In genomic region chr5:80191397-80191796, GRCh38 we compare ENCODE assay signal across 10 cellular contexts.
DNase-seq lines count a peak whose midpoint lies in the region; ATAC-seq and TF ChIP-seq lines count a peak whose summit lies in the region.
"Had no signal": no experiment of that assay in that cellular context is flagged by ENCODE, and none has a peak within 500 bp of the region (broad histone marks: within the 10 kb centered on the region; RNA-seq: fewer than 3 reads in every experiment).

No MANE protein-coding gene starts in this region.

- TF ChIP-seq POLR2A in stomach (IDR thresholded peaks at IDR 0.05): no peak

- no peaks in the 10 kb centered on the region for H3K9me3 Mint-ChIP-seq in T-helper 2 cell treated with Interferon-gamma antibody and Interleukin-4, amounts not matched to agents 5 μg/mL and 100 μg/mL, for 36 hours
- H3K9me3 Mint-ChIP-seq in glutamatergic neuron (ENCODE audit: unreplicated experiment): no peaks in the 10 kb centered on the region

- H3K4me3 Mint-ChIP-seq in T-helper 2 cell treated with Interferon-gamma antibody and Interleukin-4, amounts not matched to agents 5 μg/mL and 100 μg/mL, for 36 hours: peak overlapping the region; percentile 87
- H3K4me3 Mint-ChIP-seq in T-helper 17 cell (peak overlapping the region; percentile 82), glutamatergic neuron (ENCODE audit: unreplicated experiment) (peak overlapping the region; percentile 69)

- no peaks in the 10 kb centered on the region for H3K27me3 ChIP-seq in stomach

- H3K9me3 ChIP-seq in T-helper 17 cell (ENCODE audit: control insufficient read depth, low read length, poor library complexity, severe bottlenecking): no peaks in the 10 kb centered on the region
- H3K9me3 ChIP-seq in stomach: no peaks in the 10 kb centered on the region

- H3K4me1 ChIP-seq in stomach: peaks cover 38 to 90% (median 63%) of the 10 kb centered on the region in 4 donors

- H3K36me3 Mint-ChIP-seq in T-helper 2 cell treated with Interferon-gamma antibody and Interleukin-4, amounts not matched to agents 5 μg/mL and 100 μg/mL, for 36 hours (ENCODE audit: low read depth): peaks cover 45% of the 10 kb centered on the region
- H3K36me3 Mint-ChIP-seq in T-helper 17 cell (ENCODE audit: low read depth) (peaks cover 5% of the 10 kb centered on the region), glutamatergic neuron (ENCODE audit: unreplicated experiment) (no peaks in the 10 kb centered on the region)

- 49 to 76% (median 63%) methylated on average over 4 of the region's 4 CpGs for WGBS in stomach, 5 donors

- intact Hi-C loops in stomach (cut with DNase I; ENCODE audit: low total_unique reads): no loop called here

- no peaks in the 10 kb centered on the region for H3K27me3 Mint-ChIP-seq in T-helper 2 cell treated with Interferon-gamma antibody and Interleukin-4, amounts not matched to agents 5 μg/mL and 100 μg/mL, for 36 hours (ENCODE audit: low read depth)
- H3K27me3 Mint-ChIP-seq in T-helper 17 cell (no peaks in the 10 kb centered on the region), glutamatergic neuron (ENCODE audit: unreplicated experiment) (no peaks in the 10 kb centered on the region)

- no peak for ATAC-seq in T-helper 17 cell

- H3K4me3 ChIP-seq in stomach: no peak overlapping the region

- TF ChIP-seq EP300 in stomach (IDR thresholded peaks at IDR 0.05): no peak

- DNase-seq in T-helper 2 cell treated with Interferon-gamma antibody and Interleukin-4, amounts not matched to agents 5 μg/mL and 100 μg/mL, for 36 hours (ENCODE audit: low spot score): no peak
- DNase-seq in T-helper 2 cell (no peak), T-helper 17 cell (no peak), glutamatergic neuron (no peak), stomach (no peak), NCI-H1930 (lab: John Stamatoyannopoulos, UW) (no peak), HuH-7.5 (ENCODE audit: low spot score) (no peak)
- no peak for DNase-seq in stimulated activated CD4-positive, alpha-beta T cell treated with anti-CD3 and anti-CD28 coated beads, Interleukin-12 subunit alpha, Interleukin-12 subunit beta, amount 100 ng/mL, for 4 hours
- DNase-seq: KG1, NCI-H2227 treated with DMSO at 0.1 percent for 48 hours had no signal

- H3K27ac ChIP-seq in stomach: peak overlapping the region; percentile 25 to 79 (median 52)

- no peaks in the 10 kb centered on the region for H3K36me3 ChIP-seq in stomach

- TF ChIP-seq CTCF in glutamatergic neuron (IDR thresholded peaks at IDR 0.05; ENCODE audit: partially characterized antibody, unreplicated experiment) (no peak), stomach (IDR thresholded peaks at IDR 0.05) (no peak)

- H3K4me1 Mint-ChIP-seq in T-helper 2 cell treated with Interferon-gamma antibody and Interleukin-4, amounts not matched to agents 5 μg/mL and 100 μg/mL, for 36 hours (ENCODE audit: low read depth): peaks cover 76% of the 10 kb centered on the region
- H3K4me1 Mint-ChIP-seq in T-helper 17 cell (peaks cover 81% of the 10 kb centered on the region), glutamatergic neuron (ENCODE audit: low read depth, unreplicated experiment) (peaks cover 46% of the 10 kb centered on the region)

- H3K27ac Mint-ChIP-seq in T-helper 2 cell treated with Interferon-gamma antibody and Interleukin-4, amounts not matched to agents 5 μg/mL and 100 μg/mL, for 36 hours: peak overlapping the region; percentile 93
- H3K27ac Mint-ChIP-seq in T-helper 17 cell (peak overlapping the region; percentile 98), glutamatergic neuron (ENCODE audit: unreplicated experiment) (peak overlapping the region; percentile 87)
